ENCODE assay signal across 10 cellular contexts in genomic region chr2:37390777-37391176, GRCh38. TPM values are rescaled to one million over a fixed set of nuclear protein-coding genes. Genes with fewer than 3 reads are reported as not detected.
DNase-seq lines count a peak whose midpoint lies in the region; ATAC-seq and TF ChIP-seq lines count a peak whose summit lies in the region.
"Had no signal": no experiment of that assay in that cellular context is flagged by ENCODE, and none has a peak within 500 bp of the region (broad histone marks: within the 10 kb centered on the region; RNA-seq: fewer than 3 reads in every experiment).

No MANE protein-coding gene starts in this region.

- no peak for TF ChIP-seq EP300 in suprapubic skin (IDR thresholded peaks at IDR 0.05)

- no peak for TF ChIP-seq POLR2A in suprapubic skin (IDR thresholded peaks at IDR 0.05)

- peak overlapping the region; percentile 18 for H3K4me3 Mint-ChIP-seq in activated T-cell treated with anti-CD3 and anti-CD28 coated beads, Interleukin-2, amount 50 U/mL, for 24 hours
- H3K4me3 Mint-ChIP-seq in IgD-negative memory B cell, result peak overlapping the region; percentile 31 to 81 (median 72)
- peak overlapping the region; percentile 5 to 35 for H3K4me3 Mint-ChIP-seq in effector memory CD8-positive, alpha-beta T cell

- no peak overlapping the region for H3K27ac Mint-ChIP-seq in activated T-cell treated with anti-CD3 and anti-CD28 coated beads, Interleukin-2, amount 50 U/mL, for 24 hours
- H3K27ac Mint-ChIP-seq in IgD-negative memory B cell, result peak overlapping the region; percentile 96
- H3K27ac Mint-ChIP-seq in effector memory CD8-positive, alpha-beta T cell, result peak overlapping the region in 1 of 2 donors; percentile 90

- peaks cover 20% of the 10 kb centered on the region for H3K4me1 ChIP-seq in suprapubic skin

- TF ChIP-seq CTCF in suprapubic skin (IDR thresholded peaks at IDR 0.05), result no peak

- H3K9me3 ChIP-seq in suprapubic skin, result no peaks in the 10 kb centered on the region
- H3K9me3 ChIP-seq: thoracic aorta had no signal

- H3K4me1 Mint-ChIP-seq in activated T-cell treated with anti-CD3 and anti-CD28 coated beads, Interleukin-2, amount 50 U/mL, for 24 hours (ENCODE audit: low read depth), result peaks cover 24% of the 10 kb centered on the region
- peaks cover 17 to 25% (median 22%) of the 10 kb centered on the region in 3 donors for H3K4me1 Mint-ChIP-seq in IgD-negative memory B cell
- peaks cover 14 to 19% of the 10 kb centered on the region in 2 donors for H3K4me1 Mint-ChIP-seq in effector memory CD8-positive, alpha-beta T cell (ENCODE audit: low read depth in 2 of 2)

- DNase-seq in activated T-cell treated with anti-CD3 and anti-CD28 coated beads, Interleukin-2, amount 50 U/mL, for 24 hours, result no peak
- DNase-seq in activated T-cell treated with anti-CD3 and anti-CD28 coated beads, Interleukin-2, amount 50 U/mL, for 1 hour, result no peak
- DNase-seq in effector memory CD8-positive, alpha-beta T cell, result no peak
- DNase-seq in suprapubic skin (ENCODE audit: low spot score in 2 of 2) (no peak), anterior cingulate cortex (lab: John Stamatoyannopoulos, UW) (no peak), left ventricle myocardium superior (no peak), cortex of kidney (lab: John Stamatoyannopoulos, UW) (no peak)
- DNase-seq: NCI-H1092 treated with DMSO at 0.1 percent for 48 hours had no signal

- intact Hi-C loops in left ventricle myocardium superior (cut with micrococcal nuclease), result no loop called here

- H3K36me3 Mint-ChIP-seq in activated T-cell treated with anti-CD3 and anti-CD28 coated beads, Interleukin-2, amount 50 U/mL, for 24 hours (ENCODE audit: low read depth), result no peaks in the 10 kb centered on the region
- H3K36me3 Mint-ChIP-seq in IgD-negative memory B cell, result no peaks in the 10 kb centered on the region
- no peaks in the 10 kb centered on the region for H3K36me3 Mint-ChIP-seq in effector memory CD8-positive, alpha-beta T cell (ENCODE audit: insufficient read depth)

- no peaks in the 10 kb centered on the region for H3K27me3 Mint-ChIP-seq in activated T-cell treated with anti-CD3 and anti-CD28 coated beads, Interleukin-2, amount 50 U/mL, for 24 hours
- no peaks in the 10 kb centered on the region for H3K27me3 Mint-ChIP-seq in IgD-negative memory B cell
- H3K27me3 Mint-ChIP-seq in effector memory CD8-positive, alpha-beta T cell, result no peaks in the 10 kb centered on the region

- H3K27ac ChIP-seq in suprapubic skin, result peak overlapping the region; percentile 12
- H3K27ac ChIP-seq: thoracic aorta had no signal

- H3K4me3 ChIP-seq in suprapubic skin, result no peak overlapping the region
- H3K4me3 ChIP-seq: thoracic aorta had no signal

- WGBS in suprapubic skin, result 62% methylated on average over 2 of the region's 2 CpGs

- ATAC-seq in effector memory CD8-positive, alpha-beta T cell (replicated peaks), result no peak
- no peak for ATAC-seq in left ventricle myocardium superior

- no peaks in the 10 kb centered on the region for H3K27me3 ChIP-seq in suprapubic skin

- H3K36me3 ChIP-seq in suprapubic skin, result no peaks in the 10 kb centered on the region
- H3K36me3 ChIP-seq: thoracic aorta had no signal

- H3K9me3 Mint-ChIP-seq in activated T-cell treated with anti-CD3 and anti-CD28 coated beads, Interleukin-2, amount 50 U/mL, for 24 hours, result no peaks in the 10 kb centered on the region
- peaks cover 0 to 6% (median 0%) of the 10 kb centered on the region in 3 donors for H3K9me3 Mint-ChIP-seq in IgD-negative memory B cell
- no peaks in the 10 kb centered on the region for H3K9me3 Mint-ChIP-seq in effector memory CD8-positive, alpha-beta T cell

RNA-seq across cellular contexts. Expression of gene QPCT, which starts 46.3 kb away (rescaled TPM):
- polyA plus RNA-seq in IgD-negative memory B cell, result 1.8 TPM
- total RNA-seq in suprapubic skin (10 to 100 TPM; 20.7 to 75.5 (median 47.6) TPM), left ventricle myocardium superior (0.77 TPM)

Comparison
In these comparisons a context has a peak if more than half of its experiments do, and no peak if none do; other contexts are left out.
1. H3K4me3 Mint-ChIP-seq: peak in every context shown above with its lines; median percentile 72 in IgD-negative memory B cell; 20 in effector memory CD8-positive, alpha-beta T cell; 18 in activated T-cell treated with anti-CD3 and anti-CD28 coated beads, Interleukin-2, amount 50 U/mL, for 24 hours.
2. RNA of gene QPCT, which starts 46.3 kb away (total RNA-seq): 20.7 to 75.5 TPM in suprapubic skin; 0.77 TPM in left ventricle myocardium superior (single experiment); every median in the first group is over 10 times any median in the second.